17 cellular contexts compared by ENCODE assay signal in the genomic region with DNA sequence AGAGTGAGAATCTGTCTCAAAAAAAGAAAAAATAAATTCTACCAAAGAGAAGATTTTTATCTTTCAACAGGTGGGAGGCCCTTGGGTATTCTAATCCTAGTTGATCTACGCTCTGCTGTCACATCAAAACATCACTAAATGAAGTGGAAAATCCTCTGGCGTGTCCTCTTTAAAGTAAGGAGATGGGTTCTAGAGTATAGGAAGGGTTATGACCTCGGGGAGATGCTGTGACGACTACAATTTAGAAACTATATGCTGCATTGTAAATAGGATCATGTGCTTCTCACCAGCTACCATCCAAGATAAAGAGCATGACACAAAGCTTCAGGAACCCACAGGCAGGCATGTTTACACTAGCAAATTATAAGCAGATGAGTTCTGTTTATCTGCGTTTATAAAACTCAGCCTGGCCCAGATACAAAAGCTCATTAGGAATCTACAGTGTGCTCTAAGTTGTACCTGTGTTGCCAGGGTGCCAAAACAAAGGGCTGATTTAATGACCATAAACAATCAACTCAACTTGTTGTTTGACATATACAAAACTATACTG.
DNase-seq lines count a peak whose midpoint lies in the region.
"Had no signal": no experiment of that assay in that cellular context is flagged by ENCODE, and none has a peak within 500 bp of the region (broad histone marks: within the 10 kb centered on the region; RNA-seq: fewer than 3 reads in every experiment).

No MANE protein-coding gene starts in this region.

- DNase-seq in DMS153 (lab: John Stamatoyannopoulos, UW), result peak; percentile 48
- peak; percentile 67 for DNase-seq in M059J (ENCODE audit: low read depth)
- DNase-seq in SK-MEL-5 (ENCODE audit: low read depth, low spot score), result peak; percentile 44
- DNase-seq in iris pigment epithelial cell (ENCODE audit: low read depth), result peak; percentile 45
- no peak for DNase-seq in hypothalamus (lab: John Stamatoyannopoulos, UW)
- DNase-seq in NCI-H524 (lab: John Stamatoyannopoulos, UW), result no peak
- no peak for DNase-seq in RKO (ENCODE audit: low spot score)
- DNase-seq in NCI-H2196 treated with DMSO at 0.1 percent for 48 hours (lab: John Stamatoyannopoulos, UW; ENCODE audit: unreplicated experiment), result no peak
- DNase-seq: activated CD8-positive, alpha-beta T cell treated with anti-CD3 and anti-CD28 coated beads for 36 hours; adrenal gland; CD4-positive, CD25-positive, alpha-beta regulatory T cell; DND-41; effector memory CD4-positive, alpha-beta T cell; naive thymus-derived CD4-positive, alpha-beta T cell; NCI-H524 treated with DMSO at 0.1 percent for 48 hours; stimulated activated CD4-positive, alpha-beta T cell treated with anti-CD3 and anti-CD28 coated beads, Interleukin-4, amount 100 ng/mL, for 24 hours; stimulated activated CD8-positive, alpha-beta memory T cell treated with anti-CD3 and anti-CD28 coated beads, Interleukin-4, amount 100 ng/mL, for 48 hours had no signal

- in situ Hi-C loops in SK-MEL-5 (cut with HindIII; ENCODE audit: low pct_unique_long_range_greater_than_20kb, low sequenced_read_pairs), result no loop called here

Comparison
In these comparisons a context has a peak if more than half of its experiments do, and no peak if none do; other contexts are left out.
1. DNase-seq: peak in DMS153 (single experiment), M059J (single experiment), SK-MEL-5 (single experiment) and iris pigment epithelial cell (single experiment); none in hypothalamus (0 of 51), NCI-H524 (0 of 2), RKO (single experiment) and NCI-H2196 treated with DMSO at 0.1 percent for 48 hours (single experiment).